ENCODE assay signal across 9 cellular contexts in genomic region chr17:75487351-75488070, GRCh38. TPM values are rescaled to one million over a fixed set of nuclear protein-coding genes. Genes with fewer than 3 reads are reported as not detected.
A peak's percentile ranks its signal among the peaks of the same experiment; 100 is the strongest.
DNase-seq lines count a peak whose midpoint lies in the region; ATAC-seq, FAIRE-seq and TF ChIP-seq lines count a peak whose summit lies in the region.
"Had no signal": no experiment of that assay in that cellular context is flagged by ENCODE, and none has a peak within 500 bp of the region (broad histone marks: within the 10 kb centered on the region; RNA-seq: fewer than 3 reads in every experiment).

No MANE protein-coding gene starts in this region.

- H3K36me3 ChIP-seq in effector memory CD4-positive, alpha-beta T cell (ENCODE audit: control insufficient read depth, insufficient read depth, low read length), result peaks cover 9% of the 10 kb centered on the region
- H3K36me3 ChIP-seq in spleen, result peaks cover 0 to 59% (median 15%) of the 10 kb centered on the region in 6 donors

- DNase-seq in GM18507 (ENCODE audit: extremely low spot score, insufficient read length, low read depth) (peak; percentile 65), spleen (peak; percentile 90), NCI-H187 (lab: John Stamatoyannopoulos, UW) (no peak), kidney tubule cell (ENCODE audit: low spot score) (no peak)
- DNase-seq in activated CD4-positive, CD25-positive, alpha-beta regulatory T cell treated with anti-CD3 and anti-CD28 coated beads, Interleukin-2, amount 50 U/mL, for 72 hours, result peak; percentile 45
- DNase-seq in effector memory CD4-positive, alpha-beta T cell, result peak in 2 of 3 donors; percentile 17 to 18

- H3K4me3 ChIP-seq in effector memory CD4-positive, alpha-beta T cell (ENCODE audit: insufficient read depth, low read depth, low read length, poor library complexity, severe bottlenecking), result peak overlapping the region; percentile 20
- H3K4me3 ChIP-seq in spleen, result peak overlapping the region in 1 of 8 donors; percentile 38
- H3K4me3 ChIP-seq: thoracic aorta had no signal

- ATAC-seq in GM18520 (IDR thresholded peaks at IDR 0.05; ENCODE audit: unreplicated experiment) (no peak), GM21367 (IDR thresholded peaks at IDR 0.05; ENCODE audit: unreplicated experiment) (no peak)

- peak in 2 of 11 experiments; percentile 10 to 24 for TF ChIP-seq CTCF in spleen (IDR thresholded peaks at IDR 0.05 in 8 of 11, conservative IDR thresholded peaks at IDR 0.05 in 3 of 11)

- H3K9me3 ChIP-seq in effector memory CD4-positive, alpha-beta T cell (ENCODE audit: control insufficient read depth, low read length), result no peaks in the 10 kb centered on the region
- H3K9me3 ChIP-seq in spleen, result no peaks in the 10 kb centered on the region
- H3K9me3 ChIP-seq: thoracic aorta had no signal

- peak; percentile 84 for FAIRE-seq in GM18507 (lab: Jason Lieb, UNC)

- intact Hi-C loops in spleen (cut with DNase I; ENCODE audit: low total_unique reads), result no loop called here

- WGBS in spleen, 5 donors, result 20 to 24% (median 23%) methylated on average over 12 of the region's 12 CpGs

- H3K27me3 ChIP-seq in effector memory CD4-positive, alpha-beta T cell (replicated peaks; ENCODE audit: control insufficient read depth, insufficient read depth, low read length, poor library complexity, severe bottlenecking), result no peaks in the 10 kb centered on the region
- no peaks in the 10 kb centered on the region for H3K27me3 ChIP-seq in spleen (replicated peaks in 1 of 7)

- TF ChIP-seq POLR2A in spleen (IDR thresholded peaks at IDR 0.05), result no peak

- peak overlapping the region; percentile 55 for H3K27ac ChIP-seq in effector memory CD4-positive, alpha-beta T cell (ENCODE audit: insufficient read depth, low read length, poor library complexity, severe bottlenecking)
- H3K27ac ChIP-seq in spleen, result peak overlapping the region; percentile 41 to 82 (median 74)

- H3K4me1 ChIP-seq in effector memory CD4-positive, alpha-beta T cell (ENCODE audit: control insufficient read depth, insufficient read depth, low read length, poor library complexity, severe bottlenecking), result peaks cover 16% of the 10 kb centered on the region
- H3K4me1 ChIP-seq in spleen, result peaks cover 16 to 85% (median 52%) of the 10 kb centered on the region in 6 donors

RNA-seq across cellular contexts. Expression of gene CASKIN2, which starts 27.8 kb away (rescaled TPM):
- total RNA-seq in spleen, result 100 to 1,000 TPM in 3 of 7 donors, 10 to 100 TPM in 4; 33.5 to 135 (median 51.1) TPM
- 10 to 100 TPM in 1 of 3 donors, 1 to 10 TPM in 2; 4.7 to 27.8 (median 6.2) TPM for polyA plus RNA-seq in spleen

RNA-seq across cellular contexts. Expression of gene TSEN54, which starts 28.8 kb away (rescaled TPM):
- total RNA-seq in spleen, result 10 to 100 TPM; 31.0 to 58.1 (median 35.4) TPM
- polyA plus RNA-seq in spleen, result 10 to 100 TPM; 40.8 to 87.8 (median 68.9) TPM

RNA-seq across cellular contexts. Expression of gene TMEM94, which starts 31.1 kb away (rescaled TPM):
- total RNA-seq in spleen, result 100 to 1,000 TPM in 1 of 7 donors, 10 to 100 TPM in 6; 66.6 to 101 (median 94.1) TPM
- 10 to 100 TPM; 24.8 to 77.8 (median 59.5) TPM for polyA plus RNA-seq in spleen

RNA-seq across cellular contexts. Expression of gene LLGL2, which starts 38.0 kb away (rescaled TPM):
- total RNA-seq in spleen, result 10 to 100 TPM; 44.0 to 97.8 (median 75.1) TPM
- polyA plus RNA-seq in spleen, result 100 to 1,000 TPM in 1 of 3 donors, 10 to 100 TPM in 2; 28.6 to 153 (median 92.6) TPM

Comparison
In these comparisons a context has a peak if more than half of its experiments do, and no peak if none do; other contexts are left out.
1. DNase-seq: peak in GM18507 (single experiment), activated CD4-positive, CD25-positive, alpha-beta regulatory T cell treated with anti-CD3 and anti-CD28 coated beads, Interleukin-2, amount 50 U/mL, for 72 hours (single experiment), effector memory CD4-positive, alpha-beta T cell (2 of 3) and spleen (single experiment); none in NCI-H187 (0 of 2) and kidney tubule cell (single experiment).